29 cellular contexts compared by ENCODE assay signal in genomic region chr15:67717776-67718175, GRCh38.
"Had no signal": no experiment of that assay in that cellular context is flagged by ENCODE, and none has a peak within 500 bp of the region (broad histone marks: within the 10 kb centered on the region; RNA-seq: fewer than 3 reads in every experiment).

No MANE protein-coding gene starts in this region.

- H3K4me3 Mint-ChIP-seq: endodermal cell; mesothelial cell of epicardium; naive thymus-derived CD8-positive, alpha-beta T cell; nephron progenitor cell; stimulated activated effector memory CD8-positive, alpha-beta T cell treated with anti-CD3 and anti-CD28 coated beads, Interleukin-12 subunit alpha, Interleukin-12 subunit beta, amount 100 ng/mL, for 72 hours; type B pancreatic cell had no signal

- H3K4me1 Mint-ChIP-seq: stimulated activated effector memory CD8-positive, alpha-beta T cell treated with anti-CD3 and anti-CD28 coated beads, Interleukin-12 subunit alpha, Interleukin-12 subunit beta, amount 100 ng/mL, for 72 hours had no signal

- H3K36me3 ChIP-seq: gastrocnemius medialis, ovary, right lobe of liver, stomach, thyroid gland had no signal

- DNase-seq: effector CD8-positive, alpha-beta T cell; endodermal cell; foreskin fibroblast; gastrocnemius medialis; head of caudate nucleus; kidney; mesenchymal stem cell; mucosa of descending colon; naive thymus-derived CD8-positive, alpha-beta T cell; nephron progenitor cell; occipital lobe; ovary; posterior cingulate gyrus; right lobe of liver; stimulated activated CD4-positive, alpha-beta T cell treated with anti-CD3 and anti-CD28 coated beads, Interleukin-12 subunit alpha, Interleukin-12 subunit beta, amount 100 ng/mL, for 4 hours; stimulated activated CD4-positive, alpha-beta T cell treated with anti-CD3 and anti-CD28 coated beads, Interleukin-1b, Interleukin-23, amount 100 ng/mL, for 48 hours; stimulated activated CD4-positive, alpha-beta T cell treated with anti-CD3 and anti-CD28 coated beads, Interleukin-4, amount 100 ng/mL, for 24 hours; stimulated activated naive CD4-positive, alpha-beta T cell treated with Interleukin-2 at 50 U/mL for 16 hours; stomach; thyroid gland had no signal

- H3K27me3 Mint-ChIP-seq: naive thymus-derived CD8-positive, alpha-beta T cell had no signal

- ATAC-seq: esophagus mucosa; gastrocnemius medialis; left lobe of liver; mucosa of descending colon; naive thymus-derived CD8-positive, alpha-beta T cell; right lobe of liver; stimulated activated effector memory CD8-positive, alpha-beta T cell treated with anti-CD3 and anti-CD28 coated beads, Interleukin-12 subunit alpha, Interleukin-12 subunit beta, amount 100 ng/mL, for 72 hours had no signal

- H3K4me1 ChIP-seq: gastrocnemius medialis, right lobe of liver, thyroid gland had no signal

- H3K9me3 ChIP-seq: gastrocnemius medialis, mucosa of descending colon, ovary, right lobe of liver, stomach, thyroid gland had no signal

- H3K36me3 Mint-ChIP-seq: stimulated activated effector memory CD8-positive, alpha-beta T cell treated with anti-CD3 and anti-CD28 coated beads, Interleukin-12 subunit alpha, Interleukin-12 subunit beta, amount 100 ng/mL, for 72 hours; type B pancreatic cell had no signal

- H3K4me2 ChIP-seq: smooth muscle cell had no signal

- H3K27ac Mint-ChIP-seq: endodermal cell; mesothelial cell of epicardium; nephron progenitor cell; stimulated activated effector memory CD8-positive, alpha-beta T cell treated with anti-CD3 and anti-CD28 coated beads, Interleukin-12 subunit alpha, Interleukin-12 subunit beta, amount 100 ng/mL, for 72 hours; type B pancreatic cell had no signal

- FAIRE-seq: colon, kidney had no signal

- H3K27me3 ChIP-seq: gastrocnemius medialis, ovary, right lobe of liver, stomach, thyroid gland had no signal

- H3K9me3 Mint-ChIP-seq: endodermal cell; mesothelial cell of epicardium; naive thymus-derived CD8-positive, alpha-beta T cell; nephron progenitor cell; stimulated activated effector memory CD8-positive, alpha-beta T cell treated with anti-CD3 and anti-CD28 coated beads, Interleukin-12 subunit alpha, Interleukin-12 subunit beta, amount 100 ng/mL, for 72 hours had no signal

- H3K27ac ChIP-seq: epithelial cell of prostate, gastrocnemius medialis, ovary, right lobe of liver, thyroid gland had no signal

- H3K4me3 ChIP-seq: gastrocnemius medialis, lung, mucosa of descending colon, ovary, right lobe of liver, smooth muscle cell, stomach, thyroid gland had no signal
